In the genomic region with DNA sequence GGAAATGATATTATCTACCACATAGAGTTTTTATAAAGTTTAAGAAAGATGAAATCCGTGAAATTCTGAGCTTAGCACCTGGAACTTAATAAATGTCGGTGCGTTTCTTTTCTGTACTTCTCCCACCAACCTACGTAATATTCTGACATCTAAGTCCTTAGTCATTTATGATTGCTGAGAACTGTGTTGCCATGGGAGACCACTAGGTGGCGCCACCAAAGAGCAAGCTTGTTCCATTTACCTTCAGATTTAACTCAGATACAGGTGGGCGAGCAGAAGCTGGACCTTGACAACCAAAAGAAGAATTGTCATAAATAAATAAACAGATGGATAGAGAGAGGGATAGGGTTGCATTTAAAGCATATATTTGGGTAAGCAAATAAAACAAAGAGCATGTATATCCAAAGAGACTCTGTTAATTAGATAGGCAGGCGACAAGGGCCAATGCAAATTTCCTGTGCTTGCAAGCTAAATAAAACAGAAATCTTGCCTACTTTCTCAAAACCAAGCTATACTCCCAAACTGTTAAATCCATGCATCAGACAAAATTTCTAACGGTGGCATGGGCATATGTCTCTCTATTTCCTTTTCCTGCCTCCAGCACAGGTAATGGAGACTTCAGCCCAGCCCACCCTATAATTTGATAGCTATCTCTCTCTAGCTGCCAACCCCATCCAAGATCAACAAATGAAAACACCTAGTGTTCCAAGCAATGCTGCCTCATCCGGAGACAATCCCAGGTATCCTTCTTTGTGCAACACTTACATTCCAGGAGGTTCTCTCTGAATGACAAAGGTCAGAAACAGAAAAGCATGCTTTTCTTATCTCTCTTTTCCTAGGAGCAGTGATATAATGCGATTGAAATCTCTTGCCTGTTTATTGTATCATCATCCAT, we compare ENCODE assay signal across 8 cellular contexts.
DNase-seq lines count a peak whose midpoint lies in the region; ATAC-seq and TF ChIP-seq lines count a peak whose summit lies in the region.

No MANE protein-coding gene starts in this region.

- DNase-seq in activated T-cell treated with anti-CD3 and anti-CD28 coated beads, Interleukin-2, amount 50 U/mL, for 72 hours, result peak; percentile 30 to 33
- DNase-seq in activated T-cell treated with anti-CD3 and anti-CD28 coated beads, Interleukin-2, amount 50 U/mL, for 1 hour, result no peak
- DNase-seq in RWPE2 (ENCODE audit: low spot score), result no peak
- DNase-seq in fibroblast of lung (ENCODE audit: low read depth in 2 of 2), result peak; percentile 51 to 53
- DNase-seq in progenitor cell of endocrine pancreas (ENCODE audit: low spot score, unreplicated experiment), result peak; percentile 14
- no peak for DNase-seq in HuH-7.5 (ENCODE audit: low spot score)
- DNase-seq in NCI-H2081 treated with DMSO at 0.1 percent for 48 hours (lab: John Stamatoyannopoulos, UW), result no peak

- peaks cover 0 to 5% of the 10 kb centered on the region in 2 donors for H3K9me3 Mint-ChIP-seq in activated T-cell treated with anti-CD3 and anti-CD28 coated beads, Interleukin-2, amount 50 U/mL, for 72 hours
- H3K9me3 Mint-ChIP-seq in progenitor cell of endocrine pancreas (ENCODE audit: low read depth), result peaks cover 4% of the 10 kb centered on the region

- H3K9me3 ChIP-seq in RWPE2 (ENCODE audit: severe bottlenecking) (no peaks in the 10 kb centered on the region), fibroblast of lung (ENCODE audit: control insufficient read depth, insufficient read depth, low read depth, low read length) (no peaks in the 10 kb centered on the region)

- no peaks in the 10 kb centered on the region for H3K4me1 Mint-ChIP-seq in activated T-cell treated with anti-CD3 and anti-CD28 coated beads, Interleukin-2, amount 50 U/mL, for 72 hours (ENCODE audit: low read depth)
- H3K4me1 Mint-ChIP-seq in progenitor cell of endocrine pancreas (ENCODE audit: low read depth), result peaks cover 5% of the 10 kb centered on the region

- peaks cover 50% of the 10 kb centered on the region for H3K4me1 ChIP-seq in RWPE2 (ENCODE audit: insufficient read depth, poor library complexity, severe bottlenecking)
- peaks cover 9% of the 10 kb centered on the region for H3K4me1 ChIP-seq in fibroblast of lung (ENCODE audit: control insufficient read depth, extremely low read depth, insufficient read depth, low read length)

- H3K4me3 Mint-ChIP-seq in activated T-cell treated with anti-CD3 and anti-CD28 coated beads, Interleukin-2, amount 50 U/mL, for 72 hours, result no peak overlapping the region
- H3K4me3 Mint-ChIP-seq in progenitor cell of endocrine pancreas (ENCODE audit: low read depth), result no peak overlapping the region

- H3K27ac ChIP-seq in RWPE2 (ENCODE audit: poor library complexity, severe bottlenecking), result peak overlapping the region; percentile 97
- H3K27ac ChIP-seq in fibroblast of lung (ENCODE audit: insufficient read depth, low read length), result no peak overlapping the region

- no peaks in the 10 kb centered on the region for H3K36me3 ChIP-seq in RWPE2 (ENCODE audit: low read depth)
- no peaks in the 10 kb centered on the region for H3K36me3 ChIP-seq in fibroblast of lung (ENCODE audit: control insufficient read depth, insufficient read depth, low read length)

- no peak for ATAC-seq in activated T-cell treated with anti-CD3 and anti-CD28 coated beads, Interleukin-2, amount 50 U/mL, for 72 hours (replicated peaks in 1 of 2)
- ATAC-seq in HG02885 (IDR thresholded peaks at IDR 0.05; ENCODE audit: poor library complexity, unreplicated experiment) (peak; percentile 80), RWPE2 (ENCODE audit: low read depth) (peak; percentile 85)

- H3K79me2 ChIP-seq in fibroblast of lung (ENCODE audit: control insufficient read depth, insufficient read depth, low read length), result no peaks in the 10 kb centered on the region

- no peaks in the 10 kb centered on the region for H3K27me3 ChIP-seq in RWPE2 (ENCODE audit: insufficient read depth, poor library complexity, severe bottlenecking)
- H3K27me3 ChIP-seq in fibroblast of lung (ENCODE audit: control insufficient read depth, insufficient read depth, low read length), result no peaks in the 10 kb centered on the region

- H3K9ac ChIP-seq in fibroblast of lung (ENCODE audit: insufficient read depth, low read length), result no peak overlapping the region

- no peak overlapping the region for H3K4me2 ChIP-seq in fibroblast of lung (ENCODE audit: extremely low read depth, insufficient read depth, low read length)

- H3K27me3 Mint-ChIP-seq in activated T-cell treated with anti-CD3 and anti-CD28 coated beads, Interleukin-2, amount 50 U/mL, for 72 hours (ENCODE audit: low read depth), result no peaks in the 10 kb centered on the region
- H3K27me3 Mint-ChIP-seq in progenitor cell of endocrine pancreas, result no peaks in the 10 kb centered on the region

- TF ChIP-seq CTCF in RWPE2 (IDR thresholded peaks at IDR 0.05; ENCODE audit: poor library complexity, severe bottlenecking) (peak; percentile 86), fibroblast of lung (conservative IDR thresholded peaks at IDR 0.05 in 1 of 2, IDR thresholded peaks at IDR 0.05 in 1 of 2; ENCODE audit: low read depth in 1 of 2, low read length in 2 of 2) (peak; percentile 66 to 82), progenitor cell of endocrine pancreas (IDR thresholded peaks at IDR 0.05; ENCODE audit: unreplicated experiment) (peak; percentile 73)

- H3K36me3 Mint-ChIP-seq in activated T-cell treated with anti-CD3 and anti-CD28 coated beads, Interleukin-2, amount 50 U/mL, for 72 hours (ENCODE audit: insufficient read depth in 2 of 2), result no peaks in the 10 kb centered on the region
- no peaks in the 10 kb centered on the region for H3K36me3 Mint-ChIP-seq in progenitor cell of endocrine pancreas (ENCODE audit: insufficient read depth)

- H2AFZ ChIP-seq in fibroblast of lung (ENCODE audit: low read length), result no peak overlapping the region

- no peak overlapping the region for H3K4me3 ChIP-seq in RWPE2 (ENCODE audit: severe bottlenecking)
- no peak overlapping the region for H3K4me3 ChIP-seq in fibroblast of lung (replicated peaks in 1 of 4; ENCODE audit: control extremely low read depth in 1 of 4, insufficient read depth in 1 of 4, low read depth in 3 of 4, low read length in 4 of 4)

- no peaks in the 10 kb centered on the region for H4K20me1 ChIP-seq in fibroblast of lung (ENCODE audit: control insufficient read depth, extremely low read depth, insufficient read depth, low read length)

- H3K27ac Mint-ChIP-seq in activated T-cell treated with anti-CD3 and anti-CD28 coated beads, Interleukin-2, amount 50 U/mL, for 72 hours, result no peak overlapping the region
- no peak overlapping the region for H3K27ac Mint-ChIP-seq in progenitor cell of endocrine pancreas

Comparison
In these comparisons a context has a peak if more than half of its experiments do, and no peak if none do; other contexts are left out.
1. DNase-seq: peak in activated T-cell treated with anti-CD3 and anti-CD28 coated beads, Interleukin-2, amount 50 U/mL, for 72 hours (2 of 2), fibroblast of lung (2 of 2) and progenitor cell of endocrine pancreas (single experiment); none in activated T-cell treated with anti-CD3 and anti-CD28 coated beads, Interleukin-2, amount 50 U/mL, for 1 hour (single experiment), RWPE2 (single experiment), HuH-7.5 (single experiment) and NCI-H2081 treated with DMSO at 0.1 percent for 48 hours (single experiment).
2. ATAC-seq: peak in HG02885 (single experiment) and RWPE2 (single experiment); none in activated T-cell treated with anti-CD3 and anti-CD28 coated beads, Interleukin-2, amount 50 U/mL, for 72 hours (0 of 2).
3. Peak in every context shown above with its lines, with median percentiles within 50 percentile points of each other: CTCF ChIP-seq.